In the genomic region with DNA sequence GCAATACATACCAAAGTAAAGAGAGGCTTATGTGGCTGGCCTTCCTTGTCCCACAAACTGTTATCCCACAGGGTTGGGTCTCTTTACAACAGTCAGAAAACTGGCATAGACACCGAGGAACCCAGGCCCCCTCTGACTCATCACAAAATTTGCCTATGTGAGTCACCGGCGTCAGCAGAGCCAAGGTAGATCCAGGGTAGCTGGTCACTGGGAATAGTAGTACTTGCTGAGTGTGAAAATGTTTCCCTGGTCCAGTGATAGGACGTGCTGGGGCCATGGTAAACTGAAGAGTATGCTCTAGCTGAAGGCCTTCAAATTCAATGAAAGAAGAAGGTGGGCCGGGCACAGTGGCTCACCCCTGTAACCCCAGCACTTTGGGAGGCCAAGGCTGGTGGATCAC, we compare ENCODE assay signal across 15 cellular contexts. TPM values are rescaled to one million over a fixed set of nuclear protein-coding genes. Genes with fewer than 3 reads are reported as not detected.
DNase-seq lines count a peak whose midpoint lies in the region; ATAC-seq, FAIRE-seq and TF ChIP-seq lines count a peak whose summit lies in the region.
"Had no signal": no experiment of that assay in that cellular context is flagged by ENCODE, and none has a peak within 500 bp of the region (broad histone marks: within the 10 kb centered on the region; RNA-seq: fewer than 3 reads in every experiment).

No MANE protein-coding gene starts in this region.

- FAIRE-seq in GM12878 (lab: Jason Lieb, UNC), result no peak
- no peak for FAIRE-seq in HepG2 (lab: Jason Lieb, UNC)
- FAIRE-seq: islet of Langerhans had no signal

- H3K4me3 ChIP-seq in GM12878 (no peak overlapping the region), HepG2 (replicated peaks in 1 of 3; ENCODE audit: insufficient read depth in 1 of 3, low read depth in 2 of 3, low read length in 3 of 3) (no peak overlapping the region; a peak in 1 of 6 replicates), left ventricle myocardium inferior (no peak overlapping the region), heart left ventricle (no peak overlapping the region)
- H3K4me3 ChIP-seq: thyroid gland had no signal

- H3K9me3 ChIP-seq in GM12878 (replicated peaks; ENCODE audit: control insufficient read depth, insufficient read depth, low read length), result peaks cover 3% of the 10 kb centered on the region; the same call in 2 of the 3 replicates
- H3K9me3 ChIP-seq in HepG2 (ENCODE audit: low read length), result no peaks in the 10 kb centered on the region
- H3K9me3 ChIP-seq in left ventricle myocardium inferior (replicated peaks), result peaks cover 21% of the 10 kb centered on the region
- peaks cover 0 to 7% (median 0%) of the 10 kb centered on the region in 12 donors for H3K9me3 ChIP-seq in heart left ventricle
- H3K9me3 ChIP-seq: thyroid gland had no signal

- peak overlapping the region; percentile 100 for H3K27ac Mint-ChIP-seq in Calu3 (ENCODE audit: unreplicated experiment)
- H3K27ac Mint-ChIP-seq: CD8-positive, alpha-beta T cell had no signal

- H3K36me3 ChIP-seq in GM12878 (ENCODE audit: control insufficient read depth in 2 of 2, insufficient read depth in 2 of 2, low read length in 1 of 2) (no peaks in the 10 kb centered on the region), HepG2 (replicated peaks in 1 of 2; ENCODE audit: control insufficient read depth in 1 of 2, insufficient read depth in 2 of 2, low read length in 2 of 2) (no peaks in the 10 kb centered on the region), left ventricle myocardium inferior (no peaks in the 10 kb centered on the region), heart left ventricle (no peaks in the 10 kb centered on the region)
- H3K36me3 ChIP-seq: thyroid gland, WERI-Rb-1 had no signal

- TF ChIP-seq CTCF in Calu3 (IDR thresholded peaks at IDR 0.05; ENCODE audit: unreplicated experiment), result no peak
- no peak for TF ChIP-seq CTCF in GM12878 (IDR thresholded peaks at IDR 0.05 in 2 of 3, conservative IDR thresholded peaks at IDR 0.05 in 1 of 3; ENCODE audit: control insufficient read depth in 2 of 3, extremely low read depth in 1 of 3, insufficient read depth in 1 of 3, low read depth in 3 of 3, low read length in 3 of 3)
- no peak for TF ChIP-seq CTCF in HepG2 (CRISPR knock-in tag; IDR thresholded peaks at IDR 0.05)
- TF ChIP-seq CTCF in left ventricle myocardium inferior (IDR thresholded peaks at IDR 0.05; ENCODE audit: borderline replicate concordance), result no peak
- TF ChIP-seq CTCF in heart left ventricle (IDR thresholded peaks at IDR 0.05), result no peak

- in situ Hi-C loops in GM12878 (cut with MboI) (no loop called here), HepG2 (cut with HindIII; ENCODE audit: extremely low pct_ligation_motif_present, low pct_unique_long_range_greater_than_20kb) (no loop called here)

- TF ChIP-seq EP300 in GM12878 (IDR thresholded peaks at IDR 0.05; ENCODE audit: borderline replicate concordance in 1 of 2, control insufficient read depth in 1 of 2, low read depth in 2 of 2, low read length in 2 of 2) (no peak), HepG2 (IDR thresholded peaks at IDR 0.05; ENCODE audit: low read depth in 2 of 2, low read length in 2 of 2) (no peak), HepG2 (CRISPR knock-in tag; IDR thresholded peaks at IDR 0.05; ENCODE audit: borderline replicate concordance) (no peak)

- CTCF ChIA-PET in Calu3 (lab: Charles Lee), result interaction anchor here (0.9 to 1.0 kb wide), 2 partner anchors 10 to 23 kb away, joined by 3 read pairs; no protein-coding TSS in a partner anchor
- CTCF ChIA-PET in GM12878 (lab: Yijun Ruan, JAX), result no interaction called here
- CTCF ChIA-PET in HepG2 (lab: Yijun Ruan, JAX; ENCODE audit: low intra/inter-chr PET ratio, low total read pairs), result no interaction called here

- H3K27me3 ChIP-seq in GM12878 (replicated peaks in 1 of 2; ENCODE audit: control insufficient read depth in 2 of 2, insufficient read depth in 2 of 2, low read length in 1 of 2) (no peaks in the 10 kb centered on the region), HepG2 (ENCODE audit: control insufficient read depth in 1 of 2, insufficient read depth in 2 of 2, low read length in 2 of 2) (no peaks in the 10 kb centered on the region), left ventricle myocardium inferior (ENCODE audit: low read depth) (no peaks in the 10 kb centered on the region), heart left ventricle (no peaks in the 10 kb centered on the region)
- H3K27me3 ChIP-seq: thyroid gland had no signal

- SMC1A ChIA-PET in GM12878 (lab: Charles Lee; ENCODE audit: uncharacterized antibody, unreplicated experiment), result interaction anchor here (1.1 to 2.8 kb wide), 3 partner anchors 17 to 30 kb away, joined by 3 to 11 read pairs (median 5); no protein-coding TSS in a partner anchor

- no peaks in the 10 kb centered on the region for H3K27me3 Mint-ChIP-seq in Calu3 (ENCODE audit: unreplicated experiment)

- WGBS in GM12878 (ENCODE audit: insufficient coverage, insufficient replicate concordance, low lambda C conversion rate, missing lambda C conversion rate), result 38% methylated on average over 5 of the region's 5 CpGs
- WGBS in HepG2 (ENCODE audit: low lambda C conversion rate), result 20% methylated on average over 4 of the region's 5 CpGs
- WGBS in heart left ventricle, 4 donors, result 80 to 96% (median 94%) methylated on average over 5 of the region's 5 CpGs

- TF ChIP-seq POLR2A in GM12878 (IDR thresholded peaks at IDR 0.05; ENCODE audit: low read depth, low read length), result no peak
- TF ChIP-seq POLR2A in HepG2 (IDR thresholded peaks at IDR 0.05; ENCODE audit: insufficient read depth in 1 of 2, low read depth in 2 of 2, low read length in 2 of 2), result no peak
- no peak for TF ChIP-seq POLR2A in heart left ventricle (IDR thresholded peaks at IDR 0.05)

- no peak overlapping the region for H3K9ac ChIP-seq in GM12878 (ENCODE audit: control insufficient read depth, insufficient read depth, low read length)
- no peak overlapping the region; the same call in 1 of the 2 replicates for H3K9ac ChIP-seq in HepG2 (ENCODE audit: insufficient read depth, low read depth, low read length)

- no peak for TF ChIP-seq RAD21 in GM12878 (IDR thresholded peaks at IDR 0.05; ENCODE audit: insufficient read depth, low read depth, low read length)
- TF ChIP-seq RAD21 in HepG2 (CRISPR knock-in tag; IDR thresholded peaks at IDR 0.05), result no peak

- peak overlapping the region; percentile 65 for H3K4me3 Mint-ChIP-seq in Calu3 (ENCODE audit: low read depth, unreplicated experiment)
- H3K4me3 Mint-ChIP-seq: CD8-positive, alpha-beta T cell had no signal

- no peaks in the 10 kb centered on the region for H4K20me1 ChIP-seq in GM12878 (ENCODE audit: control insufficient read depth, insufficient read depth)
- no peaks in the 10 kb centered on the region for H4K20me1 ChIP-seq in HepG2 (ENCODE audit: insufficient read depth, low read length)

- POLR2A ChIA-PET in GM12878 (lab: Charles Lee) (no interaction called here), HepG2 (lab: Yijun Ruan, JAX) (interaction anchor here (1.6 kb wide), 1 partner anchor 26 kb away, joined by 8 read pairs; the partner anchor contains the start of gene SKIL)

- H3K27ac ChIP-seq in GM12878 (ENCODE audit: control insufficient read depth, insufficient read depth) (no peak overlapping the region), HepG2 (ENCODE audit: extremely low read length, insufficient read depth, low read length) (peak overlapping the region; percentile 82), left ventricle myocardium inferior (replicated peaks) (no peak overlapping the region), heart left ventricle (no peak overlapping the region)
- H3K27ac ChIP-seq: thyroid gland, WERI-Rb-1 had no signal

- DNase-seq in Calu3, result peak; percentile 90
- peak; percentile 62 for DNase-seq in HT-29 (ENCODE audit: low spot score)
- DNase-seq in GM12878 (ENCODE audit: low read depth, low spot score), result no peak
- peak; percentile 68 for DNase-seq in HepG2 (ENCODE audit: low spot score)
- no peak for DNase-seq in left ventricle myocardium inferior
- DNase-seq in GDM1 (lab: John Stamatoyannopoulos, UW), result no peak
- DNase-seq in NK-92 (lab: John Stamatoyannopoulos, UW; ENCODE audit: unreplicated experiment), result no peak
- DNase-seq in heart left ventricle, result no peak
- DNase-seq: activated effector memory CD4-positive, alpha-beta T cell treated with Interleukin-2 at 50 U/mL for 16 hours; CD8-positive, alpha-beta T cell; effector CD8-positive, alpha-beta T cell; NCI-H1417; thyroid gland; WERI-Rb-1 had no signal

- H3K36me3 Mint-ChIP-seq in Calu3 (ENCODE audit: insufficient read depth, unreplicated experiment), result peaks cover 32% of the 10 kb centered on the region
- H3K36me3 Mint-ChIP-seq: CD8-positive, alpha-beta T cell had no signal

- intact Hi-C loops in Calu3 (cut with micrococcal nuclease; ENCODE audit: unreplicated experiment) (loop anchor here (2.0 kb wide), 1 partner anchor 28 kb away; no protein-coding TSS in a partner anchor), GM12878 (cut with micrococcal nuclease; ENCODE audit: unreplicated experiment) (no loop called here), HepG2 (cut with micrococcal nuclease; ENCODE audit: unreplicated experiment) (no loop called here), left ventricle myocardium inferior (cut with micrococcal nuclease) (no loop called here), heart left ventricle (cut with DNase I) (no loop called here)

- H3K4me2 ChIP-seq in GM12878 (ENCODE audit: control insufficient read depth, insufficient read depth) (no peak overlapping the region), HepG2 (ENCODE audit: low read depth, low read length) (peak overlapping the region; percentile 64)

- BruUV-seq in Calu3 (replicated peaks; lab: Mats Ljungman, UMichigan) (no TSS peak), GM12878 (replicated peaks; lab: Mats Ljungman, UMichigan) (no TSS peak), HepG2 (replicated peaks; lab: Mats Ljungman, UMichigan) (no TSS peak)

- RAD21 ChIA-PET in GM12878 (lab: Charles Lee; ENCODE audit: unreplicated experiment), result interaction anchor here (0.5 to 0.7 kb wide), 2 partner anchors 34 to 296 kb away, joined by 3 to 4 read pairs; no protein-coding TSS in a partner anchor

- H3K79me2 ChIP-seq in GM12878 (ENCODE audit: control insufficient read depth, insufficient read depth, low read length) (no peaks in the 10 kb centered on the region), HepG2 (ENCODE audit: insufficient read depth, low read length) (no peaks in the 10 kb centered on the region)

- 0 out of 2 replicates have a peak, but pooled peaks cover 5% of the 10 kb centered on the region for H3K4me1 ChIP-seq in GM12878 (ENCODE audit: control insufficient read depth, insufficient read depth, low read length)
- H3K4me1 ChIP-seq in HepG2 (ENCODE audit: insufficient read depth, low read length), result peaks cover 26% of the 10 kb centered on the region
- peaks cover 4% of the 10 kb centered on the region for H3K4me1 ChIP-seq in left ventricle myocardium inferior
- peaks cover 0 to 4% (median 0%) of the 10 kb centered on the region in 12 donors for H3K4me1 ChIP-seq in heart left ventricle
- H3K4me1 ChIP-seq: thyroid gland had no signal

- ATAC-seq in GM12878, result peak; percentile 44
- peak; percentile 64 for ATAC-seq in HepG2
- no peak for ATAC-seq in heart left ventricle
- ATAC-seq: CD8-positive, alpha-beta T cell had no signal

- peaks cover 54% of the 10 kb centered on the region for H3K4me1 Mint-ChIP-seq in Calu3 (ENCODE audit: low read depth, unreplicated experiment)

- peaks cover 3% of the 10 kb centered on the region for H3K9me3 Mint-ChIP-seq in Calu3 (ENCODE audit: low read depth, unreplicated experiment)
- H3K9me3 Mint-ChIP-seq: CD8-positive, alpha-beta T cell had no signal

- H2AFZ ChIP-seq in GM12878 (ENCODE audit: control insufficient read depth, low read depth, low read length), result no peak overlapping the region
- H2AFZ ChIP-seq in HepG2 (ENCODE audit: low read length), result no peak overlapping the region

RNA-seq across cellular contexts. Expression of gene SKIL, which starts 27.1 kb away (rescaled TPM):
- total RNA-seq in Calu3 (2022) (184 and 265 TPM in 2 replicates), GM12878 (2014; rRNA removed) (10.5 and 14.7 TPM in 2 replicates), GM12878 (2014; rRNA removed; fragmentation: Illumina TruSeq; extraction: Trizol) (13.6 and 14.7 TPM in 2 replicates), GM12878 (2021) (14.4 and 14.8 TPM in 2 replicates), HepG2 (2016; rRNA removed; fragmentation: Illumina TruSeq; extraction: Trizol) (20.7 and 29.8 TPM in 2 replicates), left ventricle myocardium inferior (21.5 TPM), heart left ventricle (10 to 100 TPM; 12.8 to 33.6 (median 25.4) TPM)
- total RNA-seq in HT-29 (2014; rRNA removed; shearing (Covaris generic)), result 51.7 and 54.2 TPM in 2 replicates
- 16.8 and 19.3 TPM in 2 replicates for total RNA-seq in GM12878 (2013; cell fraction: nucleolus; rRNA removed)
- polyA plus RNA-seq in GM12878 (2011; ENCODE audit: low read depth), result 6.3 TPM
- polyA plus RNA-seq in GM12878 (2011; rRNA removed) (4.7 and 6.5 TPM in 2 replicates), GM12878 (2014; fragmentation: Illumina TruSeq; extraction: Trizol) (6.0 and 9.3 TPM in 2 replicates), GM12878 (2014; fragmentation: Nextera tagmentation; extraction: Ambion mirVana) (1 to 10 TPM; 2.7 to 5.7 TPM), GM12878 (2014; rRNA removed) (5.1 and 5.9 TPM in 2 replicates), GM12878 (2016; fragmentation: Nextera tagmentation; extraction: Ambion mirVana) (1 to 10 TPM; 7.4 TPM), HepG2 (2011; rRNA removed) (5.2 and 5.3 TPM in 2 replicates), heart left ventricle (1 to 10 TPM; 6.6 to 9.6 TPM)
- polyA plus RNA-seq in GM12878 (2011; cell fraction: cytosol; rRNA removed), result 2.1 and 2.5 TPM in 2 replicates
- 3.5 and 4.9 TPM in 2 replicates for polyA plus RNA-seq in GM12878 (2011; cell fraction: nucleus; rRNA removed)
- 6.3 and 10.8 TPM in 2 replicates for polyA plus RNA-seq in GM12878 (2012)
- 16.0 and 24.9 TPM in 2 replicates for polyA minus RNA-seq in GM12878 (2011; rRNA and poly(A)+ RNA removed)
- 6.8 and 8.6 TPM in 2 replicates for polyA minus RNA-seq in GM12878 (2011; cell fraction: cytosol; rRNA and poly(A)+ RNA removed)
- polyA minus RNA-seq in GM12878 (2011; cell fraction: nucleus; rRNA and poly(A)+ RNA removed), result 3.5 and 5.7 TPM in 2 replicates
- 16.8 and 18.2 TPM in 2 replicates for total RNA-seq in HepG2 (2016; cell fraction: cytosol; rRNA removed; fragmentation: Illumina TruSeq; extraction: Trizol; ENCODE audit: low read depth)
- total RNA-seq in HepG2 (2016; cell fraction: insoluble cytoplasmic fraction; rRNA removed; fragmentation: Illumina TruSeq; extraction: Trizol), result 19.7 and 32.1 TPM in 2 replicates
- 25.3 and 31.7 TPM in 2 replicates for total RNA-seq in HepG2 (2016; cell fraction: membrane; rRNA removed; fragmentation: Illumina TruSeq; extraction: Trizol)
- 18.0 and 20.9 TPM in 2 replicates for total RNA-seq in HepG2 (2016; cell fraction: nucleus; rRNA removed; fragmentation: Illumina TruSeq; extraction: Trizol)
- 2.2 and 3.1 TPM in 2 replicates for polyA plus RNA-seq in HepG2 (2011; cell fraction: cytosol; rRNA removed)
- 4.5 and 4.9 TPM in 2 replicates for polyA plus RNA-seq in HepG2 (2011; cell fraction: nucleus; rRNA removed)
- polyA plus RNA-seq in HepG2 (2012), result 6.4 and 8.7 TPM in 2 replicates
- 1.0 and 1.7 TPM in 2 replicates for polyA plus RNA-seq in HepG2 (2016; cell fraction: cytosol; fragmentation: Illumina TruSeq; extraction: Trizol; ENCODE audit: low read depth)
- 10.5 TPM in 2 replicates for polyA plus RNA-seq in HepG2 (2016; cell fraction: insoluble cytoplasmic fraction; fragmentation: Illumina TruSeq; extraction: Trizol; ENCODE audit: low read depth)
- polyA plus RNA-seq in HepG2 (2016; cell fraction: membrane; fragmentation: Illumina TruSeq; extraction: Trizol; ENCODE audit: low read depth), result 1.8 and 2.3 TPM in 2 replicates
- 15.1 and 17.1 TPM in 2 replicates for polyA plus RNA-seq in HepG2 (2016; cell fraction: nucleus; fragmentation: Illumina TruSeq; extraction: Trizol; ENCODE audit: insufficient read depth, low read depth)
- 16.1 and 55.5 TPM in 2 replicates for polyA minus RNA-seq in HepG2 (2011; rRNA and poly(A)+ RNA removed; ENCODE audit: low replicate concordance)
- polyA minus RNA-seq in HepG2 (2011; cell fraction: cytosol; rRNA and poly(A)+ RNA removed), result 20.8 TPM in 2 replicates
- 19.6 and 20.1 TPM in 2 replicates for polyA minus RNA-seq in HepG2 (2011; cell fraction: nucleus; rRNA and poly(A)+ RNA removed)

Comparison
In these comparisons a context has a peak if more than half of its experiments do, and no peak if none do; other contexts are left out.
1. DNase-seq: peak in Calu3 (single experiment), HT-29 (single experiment) and HepG2 (single experiment); none in GM12878 (single experiment), left ventricle myocardium inferior (single experiment), GDM1 (single experiment), NK-92 (single experiment) and heart left ventricle (0 of 5).
2. ATAC-seq: peak in GM12878 (single experiment) and HepG2 (single experiment); none in heart left ventricle (0 of 4).